ENCODE assay signal across 1 cellular context in genomic region chr4:186702297-186702696, GRCh38.
A peak's percentile ranks its signal among the peaks of the same experiment; 100 is the strongest.
TF ChIP-seq lines count a peak whose summit lies in the region.

No MANE protein-coding gene starts in this region.

TF ChIP-seq in HepG2, 621 proteins besides CTCF, POLR2A, EP300 and RAD21 (continued from another document and continues in another):
- TF ChIP-seq, protein P1, sequence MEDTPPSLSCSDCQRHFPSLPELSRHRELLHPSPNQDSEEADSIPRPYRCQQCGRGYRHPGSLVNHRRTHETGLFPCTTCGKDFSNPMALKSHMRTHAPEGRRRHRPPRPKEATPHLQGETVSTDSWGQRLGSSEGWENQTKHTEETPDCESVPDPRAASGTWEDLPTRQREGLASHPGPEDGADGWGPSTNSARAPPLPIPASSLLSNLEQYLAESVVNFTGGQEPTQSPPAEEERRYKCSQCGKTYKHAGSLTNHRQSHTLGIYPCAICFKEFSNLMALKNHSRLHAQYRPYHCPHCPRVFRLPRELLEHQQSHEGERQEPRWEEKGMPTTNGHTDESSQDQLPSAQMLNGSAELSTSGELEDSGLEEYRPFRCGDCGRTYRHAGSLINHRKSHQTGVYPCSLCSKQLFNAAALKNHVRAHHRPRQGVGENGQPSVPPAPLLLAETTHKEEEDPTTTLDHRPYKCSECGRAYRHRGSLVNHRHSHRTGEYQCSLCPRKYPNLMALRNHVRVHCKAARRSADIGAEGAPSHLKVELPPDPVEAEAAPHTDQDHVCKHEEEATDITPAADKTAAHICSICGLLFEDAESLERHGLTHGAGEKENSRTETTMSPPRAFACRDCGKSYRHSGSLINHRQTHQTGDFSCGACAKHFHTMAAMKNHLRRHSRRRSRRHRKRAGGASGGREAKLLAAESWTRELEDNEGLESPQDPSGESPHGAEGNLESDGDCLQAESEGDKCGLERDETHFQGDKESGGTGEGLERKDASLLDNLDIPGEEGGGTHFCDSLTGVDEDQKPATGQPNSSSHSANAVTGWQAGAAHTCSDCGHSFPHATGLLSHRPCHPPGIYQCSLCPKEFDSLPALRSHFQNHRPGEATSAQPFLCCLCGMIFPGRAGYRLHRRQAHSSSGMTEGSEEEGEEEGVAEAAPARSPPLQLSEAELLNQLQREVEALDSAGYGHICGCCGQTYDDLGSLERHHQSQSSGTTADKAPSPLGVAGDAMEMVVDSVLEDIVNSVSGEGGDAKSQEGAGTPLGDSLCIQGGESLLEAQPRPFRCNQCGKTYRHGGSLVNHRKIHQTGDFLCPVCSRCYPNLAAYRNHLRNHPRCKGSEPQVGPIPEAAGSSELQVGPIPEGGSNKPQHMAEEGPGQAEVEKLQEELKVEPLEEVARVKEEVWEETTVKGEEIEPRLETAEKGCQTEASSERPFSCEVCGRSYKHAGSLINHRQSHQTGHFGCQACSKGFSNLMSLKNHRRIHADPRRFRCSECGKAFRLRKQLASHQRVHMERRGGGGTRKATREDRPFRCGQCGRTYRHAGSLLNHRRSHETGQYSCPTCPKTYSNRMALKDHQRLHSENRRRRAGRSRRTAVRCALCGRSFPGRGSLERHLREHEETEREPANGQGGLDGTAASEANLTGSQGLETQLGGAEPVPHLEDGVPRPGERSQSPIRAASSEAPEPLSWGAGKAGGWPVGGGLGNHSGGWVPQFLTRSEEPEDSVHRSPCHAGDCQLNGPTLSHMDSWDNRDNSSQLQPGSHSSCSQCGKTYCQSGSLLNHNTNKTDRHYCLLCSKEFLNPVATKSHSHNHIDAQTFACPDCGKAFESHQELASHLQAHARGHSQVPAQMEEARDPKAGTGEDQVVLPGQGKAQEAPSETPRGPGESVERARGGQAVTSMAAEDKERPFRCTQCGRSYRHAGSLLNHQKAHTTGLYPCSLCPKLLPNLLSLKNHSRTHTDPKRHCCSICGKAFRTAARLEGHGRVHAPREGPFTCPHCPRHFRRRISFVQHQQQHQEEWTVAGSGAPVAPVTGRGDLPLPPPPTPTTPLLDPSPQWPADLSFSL (CRISPR knock-in tag; IDR thresholded peaks at IDR 0.05): peak; percentile 42; the same call in 1 of the 2 replicates
- TF ChIP-seq RARG (CRISPR knock-in tag; IDR thresholded peaks at IDR 0.05; ENCODE audit: low read depth): no peak
- TF ChIP-seq HNF4A (CRISPR knock-in tag; IDR thresholded peaks at IDR 0.05): peak; percentile 44
- TF ChIP-seq KDM1A (CRISPR knock-in tag; IDR thresholded peaks at IDR 0.05): no peak
- TF ChIP-seq, protein P2, sequence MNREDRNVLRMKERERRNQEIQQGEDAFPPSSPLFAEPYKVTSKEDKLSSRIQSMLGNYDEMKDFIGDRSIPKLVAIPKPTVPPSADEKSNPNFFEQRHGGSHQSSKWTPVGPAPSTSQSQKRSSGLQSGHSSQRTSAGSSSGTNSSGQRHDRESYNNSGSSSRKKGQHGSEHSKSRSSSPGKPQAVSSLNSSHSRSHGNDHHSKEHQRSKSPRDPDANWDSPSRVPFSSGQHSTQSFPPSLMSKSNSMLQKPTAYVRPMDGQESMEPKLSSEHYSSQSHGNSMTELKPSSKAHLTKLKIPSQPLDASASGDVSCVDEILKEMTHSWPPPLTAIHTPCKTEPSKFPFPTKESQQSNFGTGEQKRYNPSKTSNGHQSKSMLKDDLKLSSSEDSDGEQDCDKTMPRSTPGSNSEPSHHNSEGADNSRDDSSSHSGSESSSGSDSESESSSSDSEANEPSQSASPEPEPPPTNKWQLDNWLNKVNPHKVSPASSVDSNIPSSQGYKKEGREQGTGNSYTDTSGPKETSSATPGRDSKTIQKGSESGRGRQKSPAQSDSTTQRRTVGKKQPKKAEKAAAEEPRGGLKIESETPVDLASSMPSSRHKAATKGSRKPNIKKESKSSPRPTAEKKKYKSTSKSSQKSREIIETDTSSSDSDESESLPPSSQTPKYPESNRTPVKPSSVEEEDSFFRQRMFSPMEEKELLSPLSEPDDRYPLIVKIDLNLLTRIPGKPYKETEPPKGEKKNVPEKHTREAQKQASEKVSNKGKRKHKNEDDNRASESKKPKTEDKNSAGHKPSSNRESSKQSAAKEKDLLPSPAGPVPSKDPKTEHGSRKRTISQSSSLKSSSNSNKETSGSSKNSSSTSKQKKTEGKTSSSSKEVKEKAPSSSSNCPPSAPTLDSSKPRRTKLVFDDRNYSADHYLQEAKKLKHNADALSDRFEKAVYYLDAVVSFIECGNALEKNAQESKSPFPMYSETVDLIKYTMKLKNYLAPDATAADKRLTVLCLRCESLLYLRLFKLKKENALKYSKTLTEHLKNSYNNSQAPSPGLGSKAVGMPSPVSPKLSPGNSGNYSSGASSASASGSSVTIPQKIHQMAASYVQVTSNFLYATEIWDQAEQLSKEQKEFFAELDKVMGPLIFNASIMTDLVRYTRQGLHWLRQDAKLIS (CRISPR knock-in tag; IDR thresholded peaks at IDR 0.05): no peak
- no peak for TF ChIP-seq KLF15 (CRISPR knock-in tag; IDR thresholded peaks at IDR 0.05; ENCODE audit: borderline replicate concordance)
- TF ChIP-seq, protein P3, sequence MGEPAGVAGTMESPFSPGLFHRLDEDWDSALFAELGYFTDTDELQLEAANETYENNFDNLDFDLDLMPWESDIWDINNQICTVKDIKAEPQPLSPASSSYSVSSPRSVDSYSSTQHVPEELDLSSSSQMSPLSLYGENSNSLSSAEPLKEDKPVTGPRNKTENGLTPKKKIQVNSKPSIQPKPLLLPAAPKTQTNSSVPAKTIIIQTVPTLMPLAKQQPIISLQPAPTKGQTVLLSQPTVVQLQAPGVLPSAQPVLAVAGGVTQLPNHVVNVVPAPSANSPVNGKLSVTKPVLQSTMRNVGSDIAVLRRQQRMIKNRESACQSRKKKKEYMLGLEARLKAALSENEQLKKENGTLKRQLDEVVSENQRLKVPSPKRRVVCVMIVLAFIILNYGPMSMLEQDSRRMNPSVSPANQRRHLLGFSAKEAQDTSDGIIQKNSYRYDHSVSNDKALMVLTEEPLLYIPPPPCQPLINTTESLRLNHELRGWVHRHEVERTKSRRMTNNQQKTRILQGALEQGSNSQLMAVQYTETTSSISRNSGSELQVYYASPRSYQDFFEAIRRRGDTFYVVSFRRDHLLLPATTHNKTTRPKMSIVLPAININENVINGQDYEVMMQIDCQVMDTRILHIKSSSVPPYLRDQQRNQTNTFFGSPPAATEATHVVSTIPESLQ (CRISPR knock-in tag; conservative IDR thresholded peaks at IDR 0.05): no peak
- no peak for TF ChIP-seq ZNF567 (CRISPR knock-in tag; IDR thresholded peaks at IDR 0.05; ENCODE audit: borderline replicate concordance)
- peak; percentile 93 for TF ChIP-seq TEAD3 (CRISPR knock-in tag; optimal IDR thresholded peaks at IDR 0.05; ENCODE audit: borderline replicate concordance)
- TF ChIP-seq, protein P4, sequence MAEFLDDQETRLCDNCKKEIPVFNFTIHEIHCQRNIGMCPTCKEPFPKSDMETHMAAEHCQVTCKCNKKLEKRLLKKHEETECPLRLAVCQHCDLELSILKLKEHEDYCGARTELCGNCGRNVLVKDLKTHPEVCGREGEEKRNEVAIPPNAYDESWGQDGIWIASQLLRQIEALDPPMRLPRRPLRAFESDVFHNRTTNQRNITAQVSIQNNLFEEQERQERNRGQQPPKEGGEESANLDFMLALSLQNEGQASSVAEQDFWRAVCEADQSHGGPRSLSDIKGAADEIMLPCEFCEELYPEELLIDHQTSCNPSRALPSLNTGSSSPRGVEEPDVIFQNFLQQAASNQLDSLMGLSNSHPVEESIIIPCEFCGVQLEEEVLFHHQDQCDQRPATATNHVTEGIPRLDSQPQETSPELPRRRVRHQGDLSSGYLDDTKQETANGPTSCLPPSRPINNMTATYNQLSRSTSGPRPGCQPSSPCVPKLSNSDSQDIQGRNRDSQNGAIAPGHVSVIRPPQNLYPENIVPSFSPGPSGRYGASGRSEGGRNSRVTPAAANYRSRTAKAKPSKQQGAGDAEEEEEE (CRISPR knock-in tag; IDR thresholded peaks at IDR 0.05; ENCODE audit: borderline replicate concordance): no peak
- TF ChIP-seq RXRA (CRISPR knock-in tag; IDR thresholded peaks at IDR 0.05): no peak
- no peak for TF ChIP-seq CHD2 (IDR thresholded peaks at IDR 0.05; ENCODE audit: low read depth, low read length)
- TF ChIP-seq FOXJ3 (CRISPR knock-in tag; IDR thresholded peaks at IDR 0.05; ENCODE audit: borderline replicate concordance): no peak
- no peak for TF ChIP-seq ZNF10 (CRISPR knock-in tag; IDR thresholded peaks at IDR 0.05; ENCODE audit: borderline replicate concordance, low read depth)
- TF ChIP-seq BCL6 (CRISPR knock-in tag; IDR thresholded peaks at IDR 0.05): no peak
- TF ChIP-seq HES4 (CRISPR knock-in tag; IDR thresholded peaks at IDR 0.05; ENCODE audit: borderline replicate concordance): no peak
- TF ChIP-seq, protein P5, sequence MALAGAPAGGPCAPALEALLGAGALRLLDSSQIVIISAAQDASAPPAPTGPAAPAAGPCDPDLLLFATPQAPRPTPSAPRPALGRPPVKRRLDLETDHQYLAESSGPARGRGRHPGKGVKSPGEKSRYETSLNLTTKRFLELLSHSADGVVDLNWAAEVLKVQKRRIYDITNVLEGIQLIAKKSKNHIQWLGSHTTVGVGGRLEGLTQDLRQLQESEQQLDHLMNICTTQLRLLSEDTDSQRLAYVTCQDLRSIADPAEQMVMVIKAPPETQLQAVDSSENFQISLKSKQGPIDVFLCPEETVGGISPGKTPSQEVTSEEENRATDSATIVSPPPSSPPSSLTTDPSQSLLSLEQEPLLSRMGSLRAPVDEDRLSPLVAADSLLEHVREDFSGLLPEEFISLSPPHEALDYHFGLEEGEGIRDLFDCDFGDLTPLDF (CRISPR knock-in tag; IDR thresholded peaks at IDR 0.05): no peak
- no peak for TF ChIP-seq TOPORS (CRISPR knock-in tag; IDR thresholded peaks at IDR 0.05)
- no peak for TF ChIP-seq RFXANK (CRISPR knock-in tag; IDR thresholded peaks at IDR 0.05)
- no peak for TF ChIP-seq ZBTB1 (CRISPR knock-in tag; IDR thresholded peaks at IDR 0.05; ENCODE audit: borderline replicate concordance)
- 0 out of 2 replicates have a peak, but pooled peaks have one; percentile 40 for TF ChIP-seq CEBPG (CRISPR knock-in tag; IDR thresholded peaks at IDR 0.05)
- no peak for TF ChIP-seq ZNF224 (CRISPR knock-in tag; IDR thresholded peaks at IDR 0.05)
- TF ChIP-seq DDIT3 (CRISPR knock-in tag; IDR thresholded peaks at IDR 0.05): no peak
- TF ChIP-seq ZNF766 (CRISPR knock-in tag; IDR thresholded peaks at IDR 0.05; ENCODE audit: borderline replicate concordance): no peak
- TF ChIP-seq ZNF513 (CRISPR knock-in tag; conservative IDR thresholded peaks at IDR 0.05): no peak
- TF ChIP-seq, protein P6, sequence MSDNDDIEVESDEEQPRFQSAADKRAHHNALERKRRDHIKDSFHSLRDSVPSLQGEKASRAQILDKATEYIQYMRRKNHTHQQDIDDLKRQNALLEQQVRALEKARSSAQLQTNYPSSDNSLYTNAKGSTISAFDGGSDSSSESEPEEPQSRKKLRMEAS (IDR thresholded peaks at IDR 0.05): no peak
- TF ChIP-seq ZNF569 (CRISPR knock-in tag; IDR thresholded peaks at IDR 0.05; ENCODE audit: borderline replicate concordance): no peak
- TF ChIP-seq HNF1B (CRISPR knock-in tag; IDR thresholded peaks at IDR 0.05): no peak
- TF ChIP-seq ZNF672 (CRISPR knock-in tag; IDR thresholded peaks at IDR 0.05): no peak
- TF ChIP-seq, protein P7, sequence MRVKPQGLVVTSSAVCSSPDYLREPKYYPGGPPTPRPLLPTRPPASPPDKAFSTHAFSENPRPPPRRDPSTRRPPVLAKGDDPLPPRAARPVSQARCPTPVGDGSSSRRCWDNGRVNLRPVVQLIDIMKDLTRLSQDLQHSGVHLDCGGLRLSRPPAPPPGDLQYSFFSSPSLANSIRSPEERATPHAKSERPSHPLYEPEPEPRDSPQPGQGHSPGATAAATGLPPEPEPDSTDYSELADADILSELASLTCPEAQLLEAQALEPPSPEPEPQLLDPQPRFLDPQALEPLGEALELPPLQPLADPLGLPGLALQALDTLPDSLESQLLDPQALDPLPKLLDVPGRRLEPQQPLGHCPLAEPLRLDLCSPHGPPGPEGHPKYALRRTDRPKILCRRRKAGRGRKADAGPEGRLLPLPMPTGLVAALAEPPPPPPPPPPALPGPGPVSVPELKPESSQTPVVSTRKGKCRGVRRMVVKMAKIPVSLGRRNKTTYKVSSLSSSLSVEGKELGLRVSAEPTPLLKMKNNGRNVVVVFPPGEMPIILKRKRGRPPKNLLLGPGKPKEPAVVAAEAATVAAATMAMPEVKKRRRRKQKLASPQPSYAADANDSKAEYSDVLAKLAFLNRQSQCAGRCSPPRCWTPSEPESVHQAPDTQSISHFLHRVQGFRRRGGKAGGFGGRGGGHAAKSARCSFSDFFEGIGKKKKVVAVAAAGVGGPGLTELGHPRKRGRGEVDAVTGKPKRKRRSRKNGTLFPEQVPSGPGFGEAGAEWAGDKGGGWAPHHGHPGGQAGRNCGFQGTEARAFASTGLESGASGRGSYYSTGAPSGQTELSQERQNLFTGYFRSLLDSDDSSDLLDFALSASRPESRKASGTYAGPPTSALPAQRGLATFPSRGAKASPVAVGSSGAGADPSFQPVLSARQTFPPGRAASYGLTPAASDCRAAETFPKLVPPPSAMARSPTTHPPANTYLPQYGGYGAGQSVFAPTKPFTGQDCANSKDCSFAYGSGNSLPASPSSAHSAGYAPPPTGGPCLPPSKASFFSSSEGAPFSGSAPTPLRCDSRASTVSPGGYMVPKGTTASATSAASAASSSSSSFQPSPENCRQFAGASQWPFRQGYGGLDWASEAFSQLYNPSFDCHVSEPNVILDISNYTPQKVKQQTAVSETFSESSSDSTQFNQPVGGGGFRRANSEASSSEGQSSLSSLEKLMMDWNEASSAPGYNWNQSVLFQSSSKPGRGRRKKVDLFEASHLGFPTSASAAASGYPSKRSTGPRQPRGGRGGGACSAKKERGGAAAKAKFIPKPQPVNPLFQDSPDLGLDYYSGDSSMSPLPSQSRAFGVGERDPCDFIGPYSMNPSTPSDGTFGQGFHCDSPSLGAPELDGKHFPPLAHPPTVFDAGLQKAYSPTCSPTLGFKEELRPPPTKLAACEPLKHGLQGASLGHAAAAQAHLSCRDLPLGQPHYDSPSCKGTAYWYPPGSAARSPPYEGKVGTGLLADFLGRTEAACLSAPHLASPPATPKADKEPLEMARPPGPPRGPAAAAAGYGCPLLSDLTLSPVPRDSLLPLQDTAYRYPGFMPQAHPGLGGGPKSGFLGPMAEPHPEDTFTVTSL (CRISPR knock-in tag; IDR thresholded peaks at IDR 0.05; ENCODE audit: borderline replicate concordance): no peak
